ENCODE assay signal across 1 cellular context in the genomic region with DNA sequence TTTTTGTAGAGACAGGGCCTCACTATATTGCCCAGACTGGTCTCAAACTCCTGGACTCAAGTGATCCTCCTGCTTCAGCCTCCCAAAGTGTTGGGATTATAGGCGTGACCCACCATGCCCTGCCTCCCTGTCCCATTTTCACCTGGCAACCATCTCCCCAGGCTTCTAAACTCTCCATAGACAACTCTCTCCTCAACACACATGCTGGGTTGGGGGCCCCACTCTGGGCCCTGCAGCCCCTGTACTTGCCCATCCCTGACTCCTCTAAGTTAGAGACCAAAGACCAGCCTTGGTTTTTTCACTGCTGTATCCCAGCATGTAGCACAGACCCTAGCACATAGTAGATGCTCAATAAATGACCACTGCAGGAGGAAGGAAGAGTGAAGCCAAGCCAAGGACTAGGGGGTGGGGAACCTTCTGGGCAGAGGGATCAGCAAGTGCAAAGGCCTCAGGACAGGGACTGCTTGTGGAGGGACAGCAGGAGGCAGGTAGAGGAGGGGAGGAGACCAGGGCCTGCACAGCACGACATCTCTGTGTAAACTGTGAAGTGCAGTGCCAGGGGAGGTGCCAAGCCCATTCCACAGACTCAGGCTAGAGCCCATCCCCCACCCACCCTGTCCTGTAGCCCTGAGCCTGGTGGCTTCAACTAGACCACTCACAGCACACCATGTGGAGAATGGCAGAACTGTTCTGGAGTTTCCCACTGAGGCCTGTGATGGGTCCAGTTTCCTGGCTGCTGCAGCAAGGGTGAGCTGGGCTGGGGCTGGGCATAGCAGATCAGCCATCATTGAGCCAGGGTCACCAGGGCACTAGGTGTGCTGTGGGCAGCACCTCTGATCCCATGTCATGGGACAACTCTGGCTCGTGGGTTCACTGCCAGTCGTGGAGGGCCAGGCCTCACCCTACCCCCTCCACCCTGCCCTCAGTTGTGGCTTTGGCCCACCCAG.
TF ChIP-seq lines count a peak whose summit lies in the region.

No MANE protein-coding gene starts in this region.

TF ChIP-seq in H1, 55 proteins besides CTCF, POLR2A, EP300 and RAD21:
- TF ChIP-seq SIX5 (IDR thresholded peaks at IDR 0.05; ENCODE audit: low read depth, low read length) (no peak), BACH1 (IDR thresholded peaks at IDR 0.05; ENCODE audit: low read length) (no peak), POLR2AphosphoS5 (IDR thresholded peaks at IDR 0.05; ENCODE audit: low read depth, low read length) (no peak), NRF1 (IDR thresholded peaks at IDR 0.05; ENCODE audit: low read depth, low read length) (no peak), CHD1 (IDR thresholded peaks at IDR 0.05; ENCODE audit: low read depth, low read length) (no peak), CBX5 (IDR thresholded peaks at IDR 0.05; ENCODE audit: low read depth, low read length) (no peak)
TF ChIP-seq in H1: peak in this region for 0.
